25 cellular contexts compared by ENCODE assay signal in the genomic region with DNA sequence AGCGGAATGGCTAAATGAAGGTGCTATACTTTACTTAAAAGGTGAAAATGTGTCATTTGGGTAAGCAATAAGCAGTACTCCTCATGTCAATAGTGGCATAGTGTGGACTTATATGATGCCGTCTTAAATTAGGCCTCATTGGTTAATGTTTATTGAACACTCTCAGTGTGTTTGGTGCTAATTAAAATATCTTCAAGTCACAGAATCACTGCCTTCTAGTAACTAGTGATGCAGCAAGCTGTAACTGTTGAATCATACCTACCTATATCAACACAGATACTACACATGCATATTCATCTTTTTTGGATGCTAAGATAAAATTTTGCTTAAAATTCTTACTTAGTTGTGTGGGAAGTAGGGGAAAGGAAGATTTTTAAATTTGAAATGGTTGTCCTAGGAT. TPM values are rescaled to one million over a fixed set of nuclear protein-coding genes. Genes with fewer than 3 reads are reported as not detected.
DNase-seq lines count a peak whose midpoint lies in the region; ATAC-seq, FAIRE-seq and TF ChIP-seq lines count a peak whose summit lies in the region.
"Had no signal": no experiment of that assay in that cellular context is flagged by ENCODE, and none has a peak within 500 bp of the region (broad histone marks: within the 10 kb centered on the region; RNA-seq: fewer than 3 reads in every experiment).

No MANE protein-coding gene starts in this region.

- H3K4me2 ChIP-seq in OCI-LY3 (ENCODE audit: low read length), result peak overlapping the region; percentile 94

- H3K79me2 ChIP-seq in OCI-LY3 (ENCODE audit: low read length), result peaks cover 35% of the 10 kb centered on the region

- H3K4me3 ChIP-seq in OCI-LY3 (ENCODE audit: low read length), result peak overlapping the region; percentile 31
- H3K4me3 ChIP-seq: Peyer's patch, tibial nerve had no signal

- H3K27me3 Mint-ChIP-seq in activated T-cell treated with anti-CD3 and anti-CD28 coated beads, Interleukin-2, amount 50 U/mL, for 24 hours, result no peaks in the 10 kb centered on the region

- peaks cover 8% of the 10 kb centered on the region for H3K36me3 ChIP-seq in OCI-LY3 (replicated peaks; ENCODE audit: low read depth, low read length)
- H3K36me3 ChIP-seq: BE2C, Peyer's patch, tibial nerve had no signal

- peak overlapping the region; percentile 96 for H3K27ac Mint-ChIP-seq in activated T-cell treated with anti-CD3 and anti-CD28 coated beads, Interleukin-2, amount 50 U/mL, for 24 hours

- H3K27me3 ChIP-seq in OCI-LY3 (ENCODE audit: low read depth, low read length), result no peaks in the 10 kb centered on the region
- H3K27me3 ChIP-seq: BE2C, brain microvascular endothelial cell, Peyer's patch, tibial nerve had no signal

- peaks cover 52% of the 10 kb centered on the region for H3K4me1 Mint-ChIP-seq in activated T-cell treated with anti-CD3 and anti-CD28 coated beads, Interleukin-2, amount 50 U/mL, for 24 hours (ENCODE audit: low read depth)

- no peak for TF ChIP-seq CTCF in OCI-LY3 (IDR thresholded peaks at IDR 0.05; ENCODE audit: low read depth, low read length)

- peak; percentile 78 for FAIRE-seq in GM18507 (lab: Jason Lieb, UNC)
- FAIRE-seq: H1 had no signal

- peaks cover 41% of the 10 kb centered on the region for H3K4me1 ChIP-seq in OCI-LY3 (ENCODE audit: low read length)

- H3K9ac ChIP-seq in OCI-LY3 (ENCODE audit: low read length), result peak overlapping the region; percentile 31; the same call in 1 of the 2 replicates

- DNase-seq in activated T-cell treated with anti-CD3 and anti-CD28 coated beads, Interleukin-2, amount 50 U/mL, for 24 hours, result no peak
- DNase-seq in activated T-cell treated with anti-CD3 and anti-CD28 coated beads, Interleukin-2, amount 50 U/mL, for 48 hours, result no peak
- DNase-seq in GM18507 (ENCODE audit: extremely low spot score, insufficient read length, low read depth), result no peak
- peak; percentile 78 for DNase-seq in renal cortical epithelial cell (ENCODE audit: low read depth)
- DNase-seq in SKM-1 (lab: John Stamatoyannopoulos, UW; ENCODE audit: unreplicated experiment), result no peak
- DNase-seq in NCI-H1105 treated with DMSO at 0.1 percent for 48 hours (lab: John Stamatoyannopoulos, UW), result no peak
- DNase-seq: activated CD4-positive, alpha-beta T cell treated with anti-CD3 and anti-CD28 coated beads, Interleukin-2, amount 50 U/mL, for 48 hours; activated CD8-positive, alpha-beta memory T cell treated with anti-CD3 and anti-CD28 coated beads, Interleukin-2, amount 50 U/mL, for 48 hours; activated gamma-delta T cell; BE2C; brain microvascular endothelial cell; hypothalamus; immature natural killer cell; NCI-H1092 treated with DMSO at 0.1 percent for 48 hours; NCI-H1930; NCI-H226; NCI-H69; Peyer's patch; stimulated activated CD4-positive, alpha-beta T cell treated with anti-CD3 and anti-CD28 coated beads, Interleukin-2, amount 100 ng/mL, for 24 hours had no signal

- H3K27ac ChIP-seq in OCI-LY3 (ENCODE audit: low read length), result peak overlapping the region; percentile 94
- H3K27ac ChIP-seq: brain microvascular endothelial cell, Peyer's patch had no signal

- peaks cover 14% of the 10 kb centered on the region for H3K36me3 Mint-ChIP-seq in activated T-cell treated with anti-CD3 and anti-CD28 coated beads, Interleukin-2, amount 50 U/mL, for 24 hours (ENCODE audit: low read depth)

- no peak overlapping the region for H2AFZ ChIP-seq in OCI-LY3 (ENCODE audit: low read depth, low read length)

- no peaks in the 10 kb centered on the region for H3K9me3 Mint-ChIP-seq in activated T-cell treated with anti-CD3 and anti-CD28 coated beads, Interleukin-2, amount 50 U/mL, for 24 hours
- H3K9me3 Mint-ChIP-seq: immature natural killer cell had no signal

- H3K4me3 Mint-ChIP-seq in activated T-cell treated with anti-CD3 and anti-CD28 coated beads, Interleukin-2, amount 50 U/mL, for 24 hours, result no peak overlapping the region

- no peak for ATAC-seq in HG03432 (IDR thresholded peaks at IDR 0.05; ENCODE audit: unreplicated experiment)
- ATAC-seq: left lobe of liver had no signal

- H3K9me3 ChIP-seq in OCI-LY3 (ENCODE audit: insufficient read depth, low read length), result no peaks in the 10 kb centered on the region
- H3K9me3 ChIP-seq: BE2C, Peyer's patch, tibial nerve had no signal

- no peaks in the 10 kb centered on the region for H4K20me1 ChIP-seq in OCI-LY3 (ENCODE audit: insufficient read depth, low read length)

RNA-seq across cellular contexts. Expression of a gene that starts 30.7 kb away (rescaled TPM):
- 12.7 and 24.9 TPM in 2 replicates for total RNA-seq in renal cortical epithelial cell
- total RNA-seq: G401 had no signal
